In the genomic region with DNA sequence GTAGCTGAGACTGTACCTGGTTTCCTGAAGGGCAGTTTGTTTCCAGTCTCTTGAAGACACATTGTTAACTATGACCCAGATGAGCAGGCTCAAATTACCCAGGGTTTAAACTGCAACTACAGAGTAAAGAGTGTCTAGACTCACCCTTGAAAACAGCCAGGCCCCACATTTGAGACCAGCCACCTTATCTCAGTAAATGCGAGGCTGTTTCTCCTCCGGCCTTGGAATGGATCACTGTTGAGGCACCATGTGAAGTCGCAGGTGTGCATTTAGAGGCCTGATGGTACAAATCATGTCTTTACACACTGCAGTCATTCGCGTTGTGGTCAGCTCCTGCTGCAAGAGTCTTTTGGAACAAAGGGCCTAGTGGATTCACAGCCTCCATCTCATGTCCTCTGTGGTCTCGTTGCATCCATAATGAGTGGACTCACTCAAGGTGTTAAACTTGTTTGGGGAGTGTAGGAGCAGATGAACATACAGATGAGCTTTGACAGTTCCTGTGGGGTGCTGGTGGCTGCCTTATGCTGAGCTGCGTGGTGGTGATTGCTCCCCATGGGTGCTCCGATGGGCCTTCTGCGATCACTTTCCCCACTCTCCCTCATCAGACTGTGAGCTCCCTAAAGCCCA, we compare ENCODE assay signal across 19 cellular contexts.
"Had no signal": no experiment of that assay in that cellular context is flagged by ENCODE, and none has a peak within 500 bp of the region (broad histone marks: within the 10 kb centered on the region; RNA-seq: fewer than 3 reads in every experiment).

No MANE protein-coding gene starts in this region.

- H2AFZ ChIP-seq: neural progenitor cell had no signal

- H3K36me3 ChIP-seq: colonic mucosa, left lung, neural progenitor cell, SJSA1, suprapubic skin, tibial nerve had no signal

- H3K4me3 Mint-ChIP-seq: activated B cell treated with CpG ODN at 0.5 μM for 24 hours; activated CD4-positive, alpha-beta memory T cell treated with anti-CD3 and anti-CD28 coated beads for 36 hours; activated naive CD4-positive, alpha-beta T cell treated with anti-CD3 and anti-CD28 coated beads, Interleukin-2, amount 10 ng/mL, durations not matched to agents 7 days and 5 days; naive thymus-derived CD8-positive, alpha-beta T cell; neural progenitor cell had no signal

- H3K4me3 ChIP-seq: colonic mucosa, left lung, lung, neural progenitor cell, SJSA1, suprapubic skin, tibial nerve had no signal

- DNase-seq: activated B cell treated with CpG ODN at 0.5 μM for 24 hours; activated CD4-positive, alpha-beta memory T cell treated with anti-CD3 and anti-CD28 coated beads for 36 hours; activated CD4-positive, alpha-beta T cell treated with anti-CD3 and anti-CD28 coated beads for 4 hours; activated effector memory CD4-positive, alpha-beta T cell treated with Interleukin-2 at 50 U/mL for 16 hours; activated naive CD4-positive, alpha-beta T cell treated with anti-CD3 and anti-CD28 coated beads, Interleukin-2, amount 10 ng/mL, durations not matched to agents 7 days and 5 days; activated T-cell treated with anti-CD3 and anti-CD28 coated beads, Interleukin-2, amount 50 U/mL, for 48 hours; amygdala; kidney; left lung; naive thymus-derived CD8-positive, alpha-beta T cell; stimulated activated CD4-positive, alpha-beta T cell treated with anti-CD3 and anti-CD28 coated beads, Interleukin-4, amount 100 ng/mL, for 4 hours; stimulated activated naive CD8-positive, alpha-beta T cell treated with anti-CD3 and anti-CD28 coated beads, Interleukin-15, Interleukin-2, amounts not matched to agents 100 U/mL and 50 U/mL, for 24 hours; T-helper 9 cell had no signal

- ATAC-seq: left lung; naive thymus-derived CD8-positive, alpha-beta T cell; stimulated activated naive CD8-positive, alpha-beta T cell treated with anti-CD3 and anti-CD28 coated beads, Interleukin-15, Interleukin-2, amounts not matched to agents 100 U/mL and 50 U/mL, for 24 hours had no signal

- H3K27me3 ChIP-seq: colonic mucosa, left lung, neural progenitor cell, SJSA1, suprapubic skin, tibial nerve had no signal

- H3K36me3 Mint-ChIP-seq: activated CD4-positive, alpha-beta memory T cell treated with anti-CD3 and anti-CD28 coated beads for 36 hours; activated naive CD4-positive, alpha-beta T cell treated with anti-CD3 and anti-CD28 coated beads, Interleukin-2, amount 10 ng/mL, durations not matched to agents 7 days and 5 days; naive thymus-derived CD8-positive, alpha-beta T cell; neural progenitor cell had no signal

- H3K9me3 Mint-ChIP-seq: activated B cell treated with CpG ODN at 0.5 μM for 24 hours; activated CD4-positive, alpha-beta memory T cell treated with anti-CD3 and anti-CD28 coated beads for 36 hours; activated naive CD4-positive, alpha-beta T cell treated with anti-CD3 and anti-CD28 coated beads, Interleukin-2, amount 10 ng/mL, durations not matched to agents 7 days and 5 days; naive thymus-derived CD8-positive, alpha-beta T cell had no signal

- H3K4me2 ChIP-seq: neural progenitor cell had no signal

- H3K27ac Mint-ChIP-seq: activated B cell treated with CpG ODN at 0.5 μM for 24 hours; activated CD4-positive, alpha-beta memory T cell treated with anti-CD3 and anti-CD28 coated beads for 36 hours; activated naive CD4-positive, alpha-beta T cell treated with anti-CD3 and anti-CD28 coated beads, Interleukin-2, amount 10 ng/mL, durations not matched to agents 7 days and 5 days; neural progenitor cell had no signal

- H3K9me3 ChIP-seq: colonic mucosa, left lung, SJSA1, suprapubic skin, tibial nerve had no signal

- H3K27ac ChIP-seq: colonic mucosa, left lung, neural progenitor cell, SJSA1, suprapubic skin, tibial nerve had no signal
